Comparison of ENCODE assay signal across 17 cellular contexts in the genomic region with DNA sequence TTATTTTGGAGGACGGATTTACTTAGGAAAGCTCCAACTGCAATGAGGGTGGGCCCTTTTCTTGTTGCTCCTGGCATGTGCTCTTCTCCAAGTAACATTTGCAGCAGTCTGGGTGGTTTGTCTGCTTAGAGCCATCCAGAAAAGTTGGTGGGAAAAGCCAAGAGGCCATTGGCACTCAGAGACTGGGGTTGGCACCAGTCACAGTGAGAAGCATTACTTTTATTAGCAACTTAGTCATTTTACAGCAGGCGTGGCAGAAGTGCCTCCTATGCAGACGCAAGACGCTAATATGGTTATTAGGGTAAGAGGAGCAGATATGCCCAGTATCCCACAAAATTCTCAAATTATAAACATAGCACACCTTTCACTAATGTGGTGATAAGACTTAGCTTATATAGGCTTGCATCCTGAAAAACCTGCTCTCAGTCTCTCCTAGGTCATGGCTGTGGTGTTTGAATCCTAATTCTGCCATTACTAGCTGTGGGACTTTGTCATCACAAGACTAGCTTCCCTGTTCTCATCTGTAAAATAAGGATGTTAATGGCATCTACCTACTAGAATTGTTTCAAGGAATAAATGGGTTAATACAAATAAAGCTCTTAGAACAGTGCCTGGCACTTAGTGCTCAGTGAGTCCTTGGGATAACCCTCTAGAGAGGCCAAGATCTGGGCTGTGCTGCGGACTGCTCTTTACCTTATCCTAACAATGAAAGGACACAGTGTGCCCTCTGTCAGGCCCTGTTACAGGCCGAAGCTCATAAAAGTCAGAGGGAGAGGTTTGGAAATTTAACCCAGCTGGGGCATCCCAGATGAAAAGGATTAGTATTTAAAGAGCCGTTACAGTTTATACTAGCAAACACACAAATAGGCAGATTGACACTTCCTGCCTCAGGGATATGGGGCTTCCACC.
DNase-seq lines count a peak whose midpoint lies in the region; ATAC-seq and TF ChIP-seq lines count a peak whose summit lies in the region.
"Had no signal": no experiment of that assay in that cellular context is flagged by ENCODE, and none has a peak within 500 bp of the region (broad histone marks: within the 10 kb centered on the region; RNA-seq: fewer than 3 reads in every experiment).

No MANE protein-coding gene starts in this region.

- no peak overlapping the region for H2BK5ac ChIP-seq in mesendoderm (ENCODE audit: low read length)

- H3K27me3 ChIP-seq in mesendoderm (ENCODE audit: insufficient read depth, low read length, poor library complexity) (no peaks in the 10 kb centered on the region), skeletal muscle tissue (ENCODE audit: control insufficient read depth in 3 of 3, insufficient read depth in 3 of 3, low read length in 3 of 3) (no peaks in the 10 kb centered on the region)

- H2BK15ac ChIP-seq in mesendoderm (replicated peaks; ENCODE audit: low read depth), result peak overlapping the region; percentile 58

- H3K36me3 ChIP-seq in mesendoderm (ENCODE audit: control insufficient read depth, insufficient read depth, low read length) (no peaks in the 10 kb centered on the region), skeletal muscle tissue (ENCODE audit: control insufficient read depth in 3 of 3, insufficient read depth in 3 of 3, low read length in 3 of 3) (no peaks in the 10 kb centered on the region)

- no peaks in the 10 kb centered on the region for H3K79me1 ChIP-seq in mesendoderm (ENCODE audit: low read length)

- H2BK120ac ChIP-seq in mesendoderm (ENCODE audit: low read depth, low read length), result no peak overlapping the region

- H3K18ac ChIP-seq in mesendoderm (ENCODE audit: low read length), result no peak overlapping the region

- H3K23ac ChIP-seq in mesendoderm (ENCODE audit: low read length), result no peak overlapping the region

- H3K4me2 ChIP-seq in mesendoderm (ENCODE audit: low read length), result no peak overlapping the region

- H3K79me2 ChIP-seq in mesendoderm (ENCODE audit: control insufficient read depth, insufficient read depth, low read length), result peaks cover 2% of the 10 kb centered on the region

- H3K27ac ChIP-seq in mesendoderm (ENCODE audit: low read depth, low read length) (no peak overlapping the region), skeletal muscle tissue (ENCODE audit: low read depth, low read length) (peak overlapping the region; percentile 83)
- H3K27ac ChIP-seq: SK-N-MC had no signal

- WGBS in mesendoderm (ENCODE audit: extremely low coverage, insufficient coverage, low lambda C conversion rate), result no CpG with 5 or more reads among the region's 7 CpGs

- ATAC-seq in HG03521 (IDR thresholded peaks at IDR 0.05; ENCODE audit: unreplicated experiment) (no peak), HG03135 (IDR thresholded peaks at IDR 0.05; ENCODE audit: unreplicated experiment) (no peak)

- no peak overlapping the region for H3K56ac ChIP-seq in mesendoderm (ENCODE audit: low read length)

- no peak overlapping the region for H3K4me3 ChIP-seq in fibroblast of mammary gland (ENCODE audit: control insufficient read depth, low read depth, low read length)
- no peak overlapping the region for H3K4me3 ChIP-seq in mesendoderm (ENCODE audit: low read length)
- peak overlapping the region; percentile 1 to 9 (median 3) for H3K4me3 ChIP-seq in skeletal muscle tissue (ENCODE audit: low read length in 3 of 3)
- H3K4me3 ChIP-seq: SK-N-MC had no signal

- H3K9me3 ChIP-seq in skeletal muscle tissue (ENCODE audit: control insufficient read depth in 3 of 3, low read length in 3 of 3), result no peaks in the 10 kb centered on the region

- H3K9ac ChIP-seq in mesendoderm (ENCODE audit: low read length) (no peak overlapping the region), skeletal muscle tissue (ENCODE audit: low read depth in 1 of 3, low read length in 3 of 3) (peak overlapping the region; percentile 22 to 58 (median 46))

- TF ChIP-seq CTCF in fibroblast of mammary gland (conservative IDR thresholded peaks at IDR 0.05; ENCODE audit: control insufficient read depth, insufficient read depth, low read depth, low read length), result no peak

- no peak overlapping the region for H4K8ac ChIP-seq in mesendoderm (ENCODE audit: low read depth, low read length)

- no peak overlapping the region for H4K5ac ChIP-seq in mesendoderm (ENCODE audit: low read length)

- H2AK5ac ChIP-seq in mesendoderm (ENCODE audit: low read length), result no peak overlapping the region

- peak; percentile 95 for DNase-seq in NCI-H446 treated with DMSO at 0.1 percent for 48 hours (lab: John Stamatoyannopoulos, UW)
- DNase-seq in fibroblast of mammary gland (ENCODE audit: low read depth), result peak; percentile 22
- DNase-seq in mesendoderm, result no peak
- DNase-seq in HK-2 (ENCODE audit: unreplicated experiment), result no peak
- no peak for DNase-seq in NCI-H187 (lab: John Stamatoyannopoulos, UW)
- DNase-seq: activated CD4-positive, alpha-beta T cell treated with anti-CD3 and anti-CD28 coated beads, Interleukin-2, amount 50 U/mL, for 1 hour; activated T-cell treated with anti-CD3 and anti-CD28 coated beads for 4 hours; AML-193; DMS153; effector CD8-positive, alpha-beta T cell; Kasumi-1; NCI-H1436; NCI-H345 had no signal

- no peaks in the 10 kb centered on the region for H3K4me1 ChIP-seq in mesendoderm (ENCODE audit: control insufficient read depth, low read depth, low read length)
- H3K4me1 ChIP-seq in skeletal muscle tissue (ENCODE audit: control insufficient read depth in 3 of 3, insufficient read depth in 3 of 3, low read length in 3 of 3), result peaks cover 15 to 17% (median 15%) of the 10 kb centered on the region in 3 donors

- H3K4ac ChIP-seq in mesendoderm (ENCODE audit: low read depth, low read length), result peak overlapping the region; percentile 28

Comparison
In these comparisons a context has a peak if more than half of its experiments do, and no peak if none do; other contexts are left out.
1. DNase-seq: peak in NCI-H446 treated with DMSO at 0.1 percent for 48 hours (single experiment) and fibroblast of mammary gland (single experiment); none in mesendoderm (single experiment), HK-2 (single experiment) and NCI-H187 (0 of 2).
2. H3K4me3 ChIP-seq: peak in skeletal muscle tissue (3 of 3); none in fibroblast of mammary gland (single experiment) and mesendoderm (single experiment).